ENCODE assay signal across 1 cellular context in the genomic region with DNA sequence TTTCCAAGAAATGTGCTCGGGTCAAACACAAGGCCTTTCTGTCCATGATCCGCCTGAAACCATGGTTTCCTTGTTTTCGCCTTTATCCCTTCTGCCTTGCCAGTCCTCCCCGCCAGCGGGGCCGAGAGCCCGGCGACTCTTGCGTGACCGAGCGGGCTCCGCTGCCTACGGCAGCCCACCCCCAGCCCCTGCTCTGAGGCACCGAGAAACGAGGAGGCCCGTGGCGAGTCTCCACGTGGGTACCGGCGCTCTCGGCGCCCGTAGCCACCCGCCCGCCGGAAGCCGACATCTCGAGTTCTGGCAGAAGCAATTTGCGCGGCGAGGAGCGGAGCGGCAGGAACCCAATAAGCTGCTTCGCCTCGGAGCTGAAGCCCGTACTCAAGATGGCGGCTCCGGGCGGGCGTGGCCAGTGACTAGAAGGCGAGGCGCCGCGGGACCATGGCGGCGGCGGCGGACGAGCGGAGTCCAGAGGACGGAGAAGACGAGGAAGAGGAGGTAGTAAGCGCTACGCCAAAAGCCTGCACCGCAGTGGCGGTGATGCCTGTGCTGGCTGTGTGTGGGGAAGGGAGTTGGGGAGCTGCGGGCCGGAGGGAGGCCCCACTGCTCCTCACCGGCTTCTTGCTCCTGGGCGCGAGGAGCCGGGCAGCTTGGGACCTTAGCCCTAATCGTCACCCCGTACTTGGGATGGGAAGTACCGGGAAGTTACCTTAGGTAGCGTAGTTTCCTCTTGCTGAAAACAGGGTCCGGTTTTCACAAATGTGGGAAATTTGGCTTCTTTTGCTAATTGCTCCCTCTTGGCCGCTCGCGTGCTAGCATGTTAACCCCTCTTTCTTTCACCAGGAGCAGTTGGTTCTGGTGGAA.
TF ChIP-seq lines count a peak whose summit lies in the region.

Gene GTF3C6, plus strand, starts transcription at position 375 of the 861 bp plus-strand sequence. Its CDS starts 64 bp downstream, at position 439.

TF ChIP-seq in GM12878, 131 proteins besides CTCF, POLR2A, EP300 and RAD21 (continued from another document and continues in another):
- TF ChIP-seq PAX5 (IDR thresholded peaks at IDR 0.05; ENCODE audit: borderline replicate concordance, low read depth, low read length) (no peak), CBX5 (IDR thresholded peaks at IDR 0.05; ENCODE audit: low read depth) (no peak), PML (IDR thresholded peaks at IDR 0.05; ENCODE audit: low read length) (peak; percentile 61), SPI1 (IDR thresholded peaks at IDR 0.05; ENCODE audit: borderline replicate concordance, insufficient read depth, low read depth, low read length) (no peak), ETV6 (conservative IDR thresholded peaks at IDR 0.05 in 1 of 2, IDR thresholded peaks at IDR 0.05 in 1 of 2; ENCODE audit: borderline replicate concordance in 1 of 2, low read depth in 1 of 2) (no peak), SIX5 (IDR thresholded peaks at IDR 0.05; ENCODE audit: low read depth, low read length, severe bottlenecking) (peak; percentile 63), HDAC2 (IDR thresholded peaks at IDR 0.05) (no peak), IKZF2 (IDR thresholded peaks at IDR 0.05) (peak in 1 of 2 experiments; percentile 5; a peak in 1 of 4 replicates), ZNF207 (IDR thresholded peaks at IDR 0.05; ENCODE audit: borderline replicate concordance) (peak; percentile 62; the same call in 1 of the 2 replicates), FOS (IDR thresholded peaks at IDR 0.05; ENCODE audit: borderline replicate concordance, extremely low read depth, insufficient read length) (no peak), ZNF274 (IDR thresholded peaks at IDR 0.05; ENCODE audit: insufficient read depth, insufficient read length) (no peak), IRF3 (IDR thresholded peaks at IDR 0.05) (no peak), HDGF (IDR thresholded peaks at IDR 0.05) (peak; percentile 92), CBFB (IDR thresholded peaks at IDR 0.05; ENCODE audit: low read depth) (peak; percentile 77), CHD2 (IDR thresholded peaks at IDR 0.05; ENCODE audit: borderline replicate concordance, low read depth, low read length) (0 out of 2 replicates have a peak, but pooled peaks have one; percentile 16), STAT3 (IDR thresholded peaks at IDR 0.05; ENCODE audit: low read depth, low read length) (no peak), E2F4 (IDR thresholded peaks at IDR 0.05; ENCODE audit: low read depth, low read length) (no peak), BHLHE40 (IDR thresholded peaks at IDR 0.05; ENCODE audit: borderline replicate concordance in 1 of 2, low read depth in 2 of 2, low read length in 1 of 2) (peak in 1 of 2 experiments; percentile 56; a peak in 2 of 4 replicates), ZNF217 (IDR thresholded peaks at IDR 0.05) (no peak), RBBP5 (conservative IDR thresholded peaks at IDR 0.05) (no peak), TAF1 (IDR thresholded peaks at IDR 0.05; ENCODE audit: borderline replicate concordance, low read depth, low read length) (peak; percentile 92), PAX8 (IDR thresholded peaks at IDR 0.05) (no peak), KAT2A (conservative IDR thresholded peaks at IDR 0.05; ENCODE audit: control insufficient read depth, low read depth, low read length) (no peak), REST (IDR thresholded peaks at IDR 0.05; ENCODE audit: low read depth, low read length) (no peak; the same call in 1 of the 2 replicates), BACH1 (IDR thresholded peaks at IDR 0.05; ENCODE audit: borderline replicate concordance) (peak; percentile 76; the same call in 1 of the 2 replicates), FOXM1 (IDR thresholded peaks at IDR 0.05; ENCODE audit: low read depth, low read length) (0 out of 2 replicates have a peak, but pooled peaks have one; percentile 47), ZBTB33 (IDR thresholded peaks at IDR 0.05) (no peak), ZZZ3 (IDR thresholded peaks at IDR 0.05; ENCODE audit: control insufficient read depth, insufficient read length, low read depth) (no peak), NR2C2 (IDR thresholded peaks at IDR 0.05; ENCODE audit: borderline replicate concordance, control insufficient read depth, insufficient read length, low read depth) (no peak), RUNX3 (IDR thresholded peaks at IDR 0.05; ENCODE audit: low read length) (peak; percentile 38; the same call in 1 of the 2 replicates), RB1 (IDR thresholded peaks at IDR 0.05; ENCODE audit: borderline replicate concordance) (peak; percentile 78; the same call in 1 of the 2 replicates), SIN3A (IDR thresholded peaks at IDR 0.05; ENCODE audit: low read depth, low read length) (no peak), CEBPB (IDR thresholded peaks at IDR 0.05; ENCODE audit: borderline replicate concordance in 1 of 2, low read depth in 2 of 2, low read length in 2 of 2) (no peak), NFYA (IDR thresholded peaks at IDR 0.05; ENCODE audit: borderline replicate concordance, low read depth, low read length) (no peak), CREB1 (IDR thresholded peaks at IDR 0.05; ENCODE audit: low read depth) (peak; percentile 78; the same call in 1 of the 2 replicates), NFXL1 (IDR thresholded peaks at IDR 0.05; ENCODE audit: borderline replicate concordance) (no peak), NR2C1 (IDR thresholded peaks at IDR 0.05) (peak; percentile 66), IRF4 (IDR thresholded peaks at IDR 0.05; ENCODE audit: low read depth, low read length) (no peak), ASH2L (IDR thresholded peaks at IDR 0.05; ENCODE audit: borderline replicate concordance, low read depth) (no peak; the same call in 1 of the 2 replicates), POU2F2 (IDR thresholded peaks at IDR 0.05; ENCODE audit: borderline replicate concordance, low read depth, low read length) (peak; percentile 81; the same call in 2 of the 3 replicates), JUNB (IDR thresholded peaks at IDR 0.05) (no peak)
- TF ChIP-seq, protein P1, sequence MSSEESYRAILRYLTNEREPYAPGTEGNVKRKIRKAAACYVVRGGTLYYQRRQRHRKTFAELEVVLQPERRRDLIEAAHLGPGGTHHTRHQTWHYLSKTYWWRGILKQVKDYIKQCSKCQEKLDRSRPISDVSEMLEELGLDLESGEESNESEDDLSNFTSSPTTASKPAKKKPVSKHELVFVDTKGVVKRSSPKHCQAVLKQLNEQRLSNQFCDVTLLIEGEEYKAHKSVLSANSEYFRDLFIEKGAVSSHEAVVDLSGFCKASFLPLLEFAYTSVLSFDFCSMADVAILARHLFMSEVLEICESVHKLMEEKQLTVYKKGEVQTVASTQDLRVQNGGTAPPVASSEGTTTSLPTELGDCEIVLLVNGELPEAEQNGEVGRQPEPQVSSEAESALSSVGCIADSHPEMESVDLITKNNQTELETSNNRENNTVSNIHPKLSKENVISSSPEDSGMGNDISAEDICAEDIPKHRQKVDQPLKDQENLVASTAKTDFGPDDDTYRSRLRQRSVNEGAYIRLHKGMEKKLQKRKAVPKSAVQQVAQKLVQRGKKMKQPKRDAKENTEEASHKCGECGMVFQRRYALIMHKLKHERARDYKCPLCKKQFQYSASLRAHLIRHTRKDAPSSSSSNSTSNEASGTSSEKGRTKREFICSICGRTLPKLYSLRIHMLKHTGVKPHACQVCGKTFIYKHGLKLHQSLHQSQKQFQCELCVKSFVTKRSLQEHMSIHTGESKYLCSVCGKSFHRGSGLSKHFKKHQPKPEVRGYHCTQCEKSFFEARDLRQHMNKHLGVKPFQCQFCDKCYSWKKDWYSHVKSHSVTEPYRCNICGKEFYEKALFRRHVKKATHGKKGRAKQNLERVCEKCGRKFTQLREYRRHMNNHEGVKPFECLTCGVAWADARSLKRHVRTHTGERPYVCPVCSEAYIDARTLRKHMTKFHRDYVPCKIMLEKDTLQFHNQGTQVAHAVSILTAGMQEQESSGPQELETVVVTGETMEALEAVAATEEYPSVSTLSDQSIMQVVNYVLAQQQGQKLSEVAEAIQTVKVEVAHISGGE (CRISPR knock-in tag; IDR thresholded peaks at IDR 0.05), result no peak
- TF ChIP-seq, protein P2, sequence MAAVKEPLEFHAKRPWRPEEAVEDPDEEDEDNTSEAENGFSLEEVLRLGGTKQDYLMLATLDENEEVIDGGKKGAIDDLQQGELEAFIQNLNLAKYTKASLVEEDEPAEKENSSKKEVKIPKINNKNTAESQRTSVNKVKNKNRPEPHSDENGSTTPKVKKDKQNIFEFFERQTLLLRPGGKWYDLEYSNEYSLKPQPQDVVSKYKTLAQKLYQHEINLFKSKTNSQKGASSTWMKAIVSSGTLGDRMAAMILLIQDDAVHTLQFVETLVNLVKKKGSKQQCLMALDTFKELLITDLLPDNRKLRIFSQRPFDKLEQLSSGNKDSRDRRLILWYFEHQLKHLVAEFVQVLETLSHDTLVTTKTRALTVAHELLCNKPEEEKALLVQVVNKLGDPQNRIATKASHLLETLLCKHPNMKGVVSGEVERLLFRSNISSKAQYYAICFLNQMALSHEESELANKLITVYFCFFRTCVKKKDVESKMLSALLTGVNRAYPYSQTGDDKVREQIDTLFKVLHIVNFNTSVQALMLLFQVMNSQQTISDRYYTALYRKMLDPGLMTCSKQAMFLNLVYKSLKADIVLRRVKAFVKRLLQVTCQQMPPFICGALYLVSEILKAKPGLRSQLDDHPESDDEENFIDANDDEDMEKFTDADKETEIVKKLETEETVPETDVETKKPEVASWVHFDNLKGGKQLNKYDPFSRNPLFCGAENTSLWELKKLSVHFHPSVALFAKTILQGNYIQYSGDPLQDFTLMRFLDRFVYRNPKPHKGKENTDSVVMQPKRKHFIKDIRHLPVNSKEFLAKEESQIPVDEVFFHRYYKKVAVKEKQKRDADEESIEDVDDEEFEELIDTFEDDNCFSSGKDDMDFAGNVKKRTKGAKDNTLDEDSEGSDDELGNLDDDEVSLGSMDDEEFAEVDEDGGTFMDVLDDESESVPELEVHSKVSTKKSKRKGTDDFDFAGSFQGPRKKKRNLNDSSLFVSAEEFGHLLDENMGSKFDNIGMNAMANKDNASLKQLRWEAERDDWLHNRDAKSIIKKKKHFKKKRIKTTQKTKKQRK (IDR thresholded peaks at IDR 0.05; ENCODE audit: low read depth, low read length), result no peak
- TF ChIP-seq, protein P3, sequence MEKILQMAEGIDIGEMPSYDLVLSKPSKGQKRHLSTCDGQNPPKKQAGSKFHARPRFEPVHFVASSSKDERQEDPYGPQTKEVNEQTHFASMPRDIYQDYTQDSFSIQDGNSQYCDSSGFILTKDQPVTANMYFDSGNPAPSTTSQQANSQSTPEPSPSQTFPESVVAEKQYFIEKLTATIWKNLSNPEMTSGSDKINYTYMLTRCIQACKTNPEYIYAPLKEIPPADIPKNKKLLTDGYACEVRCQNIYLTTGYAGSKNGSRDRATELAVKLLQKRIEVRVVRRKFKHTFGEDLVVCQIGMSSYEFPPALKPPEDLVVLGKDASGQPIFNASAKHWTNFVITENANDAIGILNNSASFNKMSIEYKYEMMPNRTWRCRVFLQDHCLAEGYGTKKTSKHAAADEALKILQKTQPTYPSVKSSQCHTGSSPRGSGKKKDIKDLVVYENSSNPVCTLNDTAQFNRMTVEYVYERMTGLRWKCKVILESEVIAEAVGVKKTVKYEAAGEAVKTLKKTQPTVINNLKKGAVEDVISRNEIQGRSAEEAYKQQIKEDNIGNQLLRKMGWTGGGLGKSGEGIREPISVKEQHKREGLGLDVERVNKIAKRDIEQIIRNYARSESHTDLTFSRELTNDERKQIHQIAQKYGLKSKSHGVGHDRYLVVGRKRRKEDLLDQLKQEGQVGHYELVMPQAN (conservative IDR thresholded peaks at IDR 0.05), result peak; percentile 93
